ENCODE assay signal across 1 cellular context in the genomic region with DNA sequence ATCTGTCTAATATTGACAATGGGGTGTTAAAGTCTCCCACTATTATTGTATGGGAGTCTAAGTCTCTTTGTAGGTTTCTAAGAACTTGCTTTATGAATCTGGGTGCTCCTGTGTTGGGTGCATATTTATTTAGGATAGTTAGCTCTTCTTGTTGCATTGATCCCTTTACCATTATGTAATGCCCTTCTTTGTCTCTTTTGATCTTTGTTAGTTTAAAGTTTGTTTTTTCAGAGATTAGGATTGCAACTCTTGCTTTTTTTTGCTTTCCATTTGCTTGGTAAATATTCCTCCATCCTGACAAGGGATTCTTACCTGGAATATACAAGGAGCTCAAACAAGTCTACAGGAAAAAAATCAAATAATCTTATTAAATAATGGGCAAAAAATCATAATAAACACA.
A peak's percentile ranks its signal among the peaks of the same experiment; 100 is the strongest.
TF ChIP-seq lines count a peak whose summit lies in the region.
"Not testable (repeated sequence)": the region's sequence is repeated elsewhere in the genome, so short reads cannot be mapped to it uniquely, and the experiment has no call there.

No MANE protein-coding gene starts in this region.

TF ChIP-seq in HepG2, 621 proteins besides CTCF, POLR2A, EP300 and RAD21 (continued from another document):
- 0 out of 2 replicates have a peak, but pooled peaks have one; percentile 32 for TF ChIP-seq FOXP4 (CRISPR knock-in tag; IDR thresholded peaks at IDR 0.05)
- TF ChIP-seq SOX13, FOXP1, SOX6 (IDR thresholded peaks at IDR 0.05): not testable (repeated sequence)
- peak in 1 of 2 experiments; percentile 77; a peak in 2 of 4 replicates for TF ChIP-seq SOX13 (CRISPR knock-in tag; conservative IDR thresholded peaks at IDR 0.05 in 1 of 2, IDR thresholded peaks at IDR 0.05 in 1 of 2)
- peak; percentile 79 for TF ChIP-seq BCL6 (CRISPR knock-in tag; IDR thresholded peaks at IDR 0.05)
- TF ChIP-seq SOX5 (CRISPR knock-in tag; IDR thresholded peaks at IDR 0.05; ENCODE audit: borderline replicate concordance): peak; percentile 49; the same call in 1 of the 2 replicates
- TF ChIP-seq TCF7 (IDR thresholded peaks at IDR 0.05; ENCODE audit: low read depth): peak; percentile 65; the same call in 1 of the 2 replicates
- TF ChIP-seq, protein P1, sequence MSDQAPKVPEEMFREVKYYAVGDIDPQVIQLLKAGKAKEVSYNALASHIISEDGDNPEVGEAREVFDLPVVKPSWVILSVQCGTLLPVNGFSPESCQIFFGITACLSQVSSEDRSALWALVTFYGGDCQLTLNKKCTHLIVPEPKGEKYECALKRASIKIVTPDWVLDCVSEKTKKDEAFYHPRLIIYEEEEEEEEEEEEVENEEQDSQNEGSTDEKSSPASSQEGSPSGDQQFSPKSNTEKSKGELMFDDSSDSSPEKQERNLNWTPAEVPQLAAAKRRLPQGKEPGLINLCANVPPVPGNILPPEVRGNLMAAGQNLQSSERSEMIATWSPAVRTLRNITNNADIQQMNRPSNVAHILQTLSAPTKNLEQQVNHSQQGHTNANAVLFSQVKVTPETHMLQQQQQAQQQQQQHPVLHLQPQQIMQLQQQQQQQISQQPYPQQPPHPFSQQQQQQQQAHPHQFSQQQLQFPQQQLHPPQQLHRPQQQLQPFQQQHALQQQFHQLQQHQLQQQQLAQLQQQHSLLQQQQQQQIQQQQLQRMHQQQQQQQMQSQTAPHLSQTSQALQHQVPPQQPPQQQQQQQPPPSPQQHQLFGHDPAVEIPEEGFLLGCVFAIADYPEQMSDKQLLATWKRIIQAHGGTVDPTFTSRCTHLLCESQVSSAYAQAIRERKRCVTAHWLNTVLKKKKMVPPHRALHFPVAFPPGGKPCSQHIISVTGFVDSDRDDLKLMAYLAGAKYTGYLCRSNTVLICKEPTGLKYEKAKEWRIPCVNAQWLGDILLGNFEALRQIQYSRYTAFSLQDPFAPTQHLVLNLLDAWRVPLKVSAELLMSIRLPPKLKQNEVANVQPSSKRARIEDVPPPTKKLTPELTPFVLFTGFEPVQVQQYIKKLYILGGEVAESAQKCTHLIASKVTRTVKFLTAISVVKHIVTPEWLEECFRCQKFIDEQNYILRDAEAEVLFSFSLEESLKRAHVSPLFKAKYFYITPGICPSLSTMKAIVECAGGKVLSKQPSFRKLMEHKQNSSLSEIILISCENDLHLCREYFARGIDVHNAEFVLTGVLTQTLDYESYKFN (CRISPR knock-in tag; conservative IDR thresholded peaks at IDR 0.05): 0 out of 2 replicates have a peak, but pooled peaks have one; percentile 41
- peak; percentile 47; the same call in 1 of the 2 replicates for TF ChIP-seq ONECUT2 (CRISPR knock-in tag; IDR thresholded peaks at IDR 0.05)
- peak; percentile 61; the same call in 1 of the 2 replicates for TF ChIP-seq FOXA3 (CRISPR knock-in tag; IDR thresholded peaks at IDR 0.05)
- TF ChIP-seq FOXP1 (CRISPR knock-in tag; IDR thresholded peaks at IDR 0.05): peak; percentile 76
- peak; percentile 60; the same call in 1 of the 2 replicates for TF ChIP-seq SOX6 (CRISPR knock-in tag; IDR thresholded peaks at IDR 0.05)
- TF ChIP-seq GATAD2A (CRISPR knock-in tag; IDR thresholded peaks at IDR 0.05): peak; percentile 74
TF ChIP-seq in HepG2: peak in this region for 17; not testable (repeated sequence) for 604.
